9 cellular contexts compared by ENCODE assay signal in genomic region chr9:91758491-91758981, GRCh38.
DNase-seq lines count a peak whose midpoint lies in the region; ATAC-seq and TF ChIP-seq lines count a peak whose summit lies in the region.
"Had no signal": no experiment of that assay in that cellular context is flagged by ENCODE, and none has a peak within 500 bp of the region (broad histone marks: within the 10 kb centered on the region; RNA-seq: fewer than 3 reads in every experiment).

No MANE protein-coding gene starts in this region.

- H3K4me1 ChIP-seq in left ventricle myocardium inferior = no peaks in the 10 kb centered on the region

- no peaks in the 10 kb centered on the region for H3K4me1 Mint-ChIP-seq in activated CD4-positive, alpha-beta memory T cell treated with anti-CD3 and anti-CD28 coated beads for 36 hours (ENCODE audit: low read depth)

- TF ChIP-seq RAD21 in Ishikawa (IDR thresholded peaks at IDR 0.05; ENCODE audit: low read depth) = peak; percentile 56

- no peaks in the 10 kb centered on the region for H3K36me3 Mint-ChIP-seq in activated CD4-positive, alpha-beta memory T cell treated with anti-CD3 and anti-CD28 coated beads for 36 hours
- H3K36me3 Mint-ChIP-seq: CD8-positive, alpha-beta T cell had no signal

- peak; percentile 36 for TF ChIP-seq CTCF in left ventricle myocardium inferior (IDR thresholded peaks at IDR 0.05; ENCODE audit: borderline replicate concordance)

- TF ChIP-seq EP300 in Ishikawa (IDR thresholded peaks at IDR 0.05; ENCODE audit: borderline replicate concordance) = no peak

- ATAC-seq in GM21381 (IDR thresholded peaks at IDR 0.05; ENCODE audit: unreplicated experiment) = peak; percentile 58
- ATAC-seq: CD8-positive, alpha-beta T cell had no signal

- intact Hi-C loops in activated CD4-positive, alpha-beta memory T cell treated with anti-CD3 and anti-CD28 coated beads for 36 hours (cut with micrococcal nuclease) = no loop called here
- intact Hi-C loops in left ventricle myocardium inferior (cut with micrococcal nuclease) = no loop called here

- H3K27me3 Mint-ChIP-seq in activated CD4-positive, alpha-beta memory T cell treated with anti-CD3 and anti-CD28 coated beads for 36 hours = no peaks in the 10 kb centered on the region

- H3K27me3 ChIP-seq in left ventricle myocardium inferior (ENCODE audit: low read depth) = peaks cover 10% of the 10 kb centered on the region

- no peak overlapping the region for H3K4me3 ChIP-seq in left ventricle myocardium inferior

- peaks cover 10% of the 10 kb centered on the region for H3K9me3 ChIP-seq in left ventricle myocardium inferior (replicated peaks)

- no peaks in the 10 kb centered on the region for H3K36me3 ChIP-seq in left ventricle myocardium inferior

- POLR2A ChIA-PET in activated CD4-positive, alpha-beta memory T cell treated with anti-CD3 and anti-CD28 coated beads for 36 hours (lab: Charles Lee) = no interaction called here

- H3K27ac ChIP-seq in left ventricle myocardium inferior (replicated peaks) = no peak overlapping the region

- H3K27ac Mint-ChIP-seq in activated CD4-positive, alpha-beta memory T cell treated with anti-CD3 and anti-CD28 coated beads for 36 hours = no peak overlapping the region
- H3K27ac Mint-ChIP-seq: CD8-positive, alpha-beta T cell had no signal

- CTCF ChIA-PET in activated CD4-positive, alpha-beta memory T cell treated with anti-CD3 and anti-CD28 coated beads for 36 hours (lab: Charles Lee) = interaction anchor here (0.7 to 2.0 kb wide), 14 partner anchors 8 to 1323 kb away, joined by 3 to 7 read pairs (median 4); partner anchors contain the start of gene ROR2

- H3K9me3 Mint-ChIP-seq in activated CD4-positive, alpha-beta memory T cell treated with anti-CD3 and anti-CD28 coated beads for 36 hours = peaks cover 5% of the 10 kb centered on the region
- H3K9me3 Mint-ChIP-seq: CD8-positive, alpha-beta T cell had no signal

- H3K4me3 Mint-ChIP-seq in activated CD4-positive, alpha-beta memory T cell treated with anti-CD3 and anti-CD28 coated beads for 36 hours = no peak overlapping the region
- H3K4me3 Mint-ChIP-seq: CD8-positive, alpha-beta T cell had no signal

- peak; percentile 17 for DNase-seq in NCI-H2227 (lab: John Stamatoyannopoulos, UW; ENCODE audit: unreplicated experiment)
- DNase-seq in NCI-H2227 treated with DMSO at 0.1 percent for 48 hours (lab: John Stamatoyannopoulos, UW) = no peak
- DNase-seq in activated CD4-positive, alpha-beta memory T cell treated with anti-CD3 and anti-CD28 coated beads for 36 hours = peak; percentile 59
- no peak for DNase-seq in left ventricle myocardium inferior
- peak; percentile 71 for DNase-seq in stimulated activated CD8-positive, alpha-beta memory T cell treated with anti-CD3 and anti-CD28 coated beads, Interleukin-4, amount 100 ng/mL, for 48 hours
- no peak for DNase-seq in NCI-H1105 treated with DMSO at 0.1 percent for 48 hours (lab: John Stamatoyannopoulos, UW)

TF ChIP-seq in Ishikawa, 13 proteins besides CTCF, POLR2A, EP300 and RAD21:
- TF ChIP-seq YY1 (IDR thresholded peaks at IDR 0.05; ENCODE audit: low read depth) (no peak), TCF12 (IDR thresholded peaks at IDR 0.05; ENCODE audit: low read depth) (no peak), ZBTB7A (IDR thresholded peaks at IDR 0.05; ENCODE audit: low read depth) (no peak), CEBPB (IDR thresholded peaks at IDR 0.05) (no peak), USF1 (IDR thresholded peaks at IDR 0.05) (no peak), MAX (IDR thresholded peaks at IDR 0.05) (no peak), NFIC (IDR thresholded peaks at IDR 0.05) (no peak)
TF ChIP-seq in Ishikawa: peak in this region for 0.

Comparison
In these comparisons a context has a peak if more than half of its experiments do, and no peak if none do; other contexts are left out.
1. DNase-seq: peak in NCI-H2227 (single experiment), activated CD4-positive, alpha-beta memory T cell treated with anti-CD3 and anti-CD28 coated beads for 36 hours (single experiment) and stimulated activated CD8-positive, alpha-beta memory T cell treated with anti-CD3 and anti-CD28 coated beads, Interleukin-4, amount 100 ng/mL, for 48 hours (single experiment); none in NCI-H2227 treated with DMSO at 0.1 percent for 48 hours (single experiment), left ventricle myocardium inferior (single experiment) and NCI-H1105 treated with DMSO at 0.1 percent for 48 hours (single experiment).